Comparison of ENCODE assay signal across 1 cellular context in the genomic region with DNA sequence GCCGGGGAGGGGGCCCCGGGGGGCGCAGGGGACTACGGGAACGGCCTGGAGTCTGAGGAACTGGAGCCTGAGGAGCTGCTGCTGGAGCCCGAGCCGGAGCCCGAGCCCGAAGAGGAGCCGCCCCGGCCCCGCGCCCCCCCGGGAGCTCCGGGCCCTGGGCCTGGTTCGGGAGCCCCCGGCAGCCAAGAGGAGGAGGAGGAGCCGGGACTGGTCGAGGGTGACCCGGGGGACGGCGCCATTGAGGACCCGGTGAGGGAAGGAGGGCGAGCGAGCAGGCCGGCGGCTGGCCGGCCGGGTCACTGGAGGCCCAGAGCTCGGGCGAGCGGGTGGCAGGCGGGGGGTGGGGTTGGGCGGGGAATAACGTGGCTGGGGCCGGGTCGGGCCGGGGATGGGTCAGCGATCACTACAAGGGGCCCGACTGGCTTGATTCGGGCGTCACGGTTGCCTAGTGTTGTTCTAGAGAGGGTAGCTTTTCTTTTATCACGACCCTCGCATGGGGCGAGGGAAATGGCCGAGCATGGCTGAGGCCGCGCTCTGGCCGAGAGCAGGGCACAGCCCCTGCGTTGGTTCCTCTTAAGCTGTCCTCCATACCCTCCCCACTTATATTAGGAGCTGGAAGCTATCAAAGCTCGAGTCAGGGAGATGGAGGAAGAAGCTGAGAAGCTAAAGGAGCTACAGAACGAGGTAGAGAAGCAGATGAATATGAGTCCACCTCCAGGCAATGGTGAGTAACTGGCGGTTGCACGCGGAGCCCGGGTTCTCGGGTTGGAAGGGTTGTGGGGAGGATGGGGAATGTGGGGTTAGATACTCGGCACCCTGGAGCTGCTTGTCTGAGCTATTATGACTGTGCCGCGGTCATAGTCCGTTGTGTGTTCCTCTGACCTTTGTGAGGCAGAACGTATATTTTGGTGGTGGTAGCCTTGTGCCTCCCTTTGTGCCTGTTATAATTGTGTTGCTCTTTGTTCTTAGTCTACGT.
TF ChIP-seq lines count a peak whose summit lies in the region.

No MANE protein-coding gene starts in this region.

TF ChIP-seq in HepG2, 621 proteins besides CTCF, POLR2A, EP300 and RAD21 (continued from another document and continues in another):
- TF ChIP-seq, protein P1, sequence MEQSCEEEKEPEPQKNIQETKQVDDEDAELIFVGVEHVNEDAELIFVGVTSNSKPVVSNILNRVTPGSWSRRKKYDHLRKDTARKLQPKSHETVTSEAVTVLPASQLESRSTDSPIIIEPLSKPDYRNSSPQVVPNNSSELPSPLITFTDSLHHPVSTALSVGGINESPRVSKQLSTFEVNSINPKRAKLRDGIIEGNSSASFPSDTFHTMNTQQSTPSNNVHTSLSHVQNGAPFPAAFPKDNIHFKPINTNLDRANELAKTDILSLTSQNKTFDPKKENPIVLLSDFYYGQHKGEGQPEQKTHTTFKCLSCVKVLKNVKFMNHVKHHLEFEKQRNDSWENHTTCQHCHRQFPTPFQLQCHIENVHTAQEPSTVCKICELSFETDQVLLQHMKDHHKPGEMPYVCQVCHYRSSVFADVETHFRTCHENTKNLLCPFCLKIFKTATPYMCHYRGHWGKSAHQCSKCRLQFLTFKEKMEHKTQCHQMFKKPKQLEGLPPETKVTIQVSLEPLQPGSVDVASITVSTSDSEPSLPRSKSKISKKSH (CRISPR knock-in tag; IDR thresholded peaks at IDR 0.05; ENCODE audit: borderline replicate concordance) = no peak; the same call in 1 of the 2 replicates
- TF ChIP-seq MEF2D (CRISPR knock-in tag; IDR thresholded peaks at IDR 0.05) = peak; percentile 90; the same call in 1 of the 2 replicates
- TF ChIP-seq DMAP1 (CRISPR knock-in tag; IDR thresholded peaks at IDR 0.05) = peak; percentile 2; the same call in 1 of the 2 replicates
- no peak for TF ChIP-seq HNRNPLL (IDR thresholded peaks at IDR 0.05; ENCODE audit: low read depth, low read length, poor library complexity, severe bottlenecking)
- TF ChIP-seq, protein P2, sequence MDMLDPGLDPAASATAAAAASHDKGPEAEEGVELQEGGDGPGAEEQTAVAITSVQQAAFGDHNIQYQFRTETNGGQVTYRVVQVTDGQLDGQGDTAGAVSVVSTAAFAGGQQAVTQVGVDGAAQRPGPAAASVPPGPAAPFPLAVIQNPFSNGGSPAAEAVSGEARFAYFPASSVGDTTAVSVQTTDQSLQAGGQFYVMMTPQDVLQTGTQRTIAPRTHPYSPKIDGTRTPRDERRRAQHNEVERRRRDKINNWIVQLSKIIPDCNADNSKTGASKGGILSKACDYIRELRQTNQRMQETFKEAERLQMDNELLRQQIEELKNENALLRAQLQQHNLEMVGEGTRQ (IDR thresholded peaks at IDR 0.05; ENCODE audit: low read depth, low read length) = no peak
- TF ChIP-seq, protein P2 (CRISPR knock-in tag; IDR thresholded peaks at IDR 0.05; ENCODE audit: borderline replicate concordance) = no peak
- 0 out of 2 replicates have a peak, but pooled peaks have one; percentile 17 for TF ChIP-seq TARDBP (CRISPR knock-in tag; IDR thresholded peaks at IDR 0.05)
- 0 out of 2 replicates have a peak, but pooled peaks have one; percentile 23 for TF ChIP-seq ZNF75D (CRISPR knock-in tag; IDR thresholded peaks at IDR 0.05; ENCODE audit: borderline replicate concordance)
- no peak for TF ChIP-seq SP4 (CRISPR knock-in tag; IDR thresholded peaks at IDR 0.05)
- peak; percentile 36; the same call in 1 of the 2 replicates for TF ChIP-seq GFI1 (CRISPR knock-in tag; IDR thresholded peaks at IDR 0.05; ENCODE audit: borderline replicate concordance)
- TF ChIP-seq ZNF503 (CRISPR knock-in tag; IDR thresholded peaks at IDR 0.05) = peak; percentile 69; the same call in 1 of the 2 replicates
- no peak for TF ChIP-seq ZNF205 (CRISPR knock-in tag; IDR thresholded peaks at IDR 0.05)
- peak; percentile 85 for TF ChIP-seq NFKB2 (CRISPR knock-in tag; IDR thresholded peaks at IDR 0.05; ENCODE audit: borderline replicate concordance)
- peak; percentile 36; the same call in 1 of the 2 replicates for TF ChIP-seq ZNF256 (CRISPR knock-in tag; conservative IDR thresholded peaks at IDR 0.05)
- peak; percentile 80 for TF ChIP-seq TAF1 (CRISPR knock-in tag; IDR thresholded peaks at IDR 0.05)
- TF ChIP-seq ZNF160 (CRISPR knock-in tag; IDR thresholded peaks at IDR 0.05) = 0 out of 2 replicates have a peak, but pooled peaks have one; percentile 33
- no peak for TF ChIP-seq CENPBD1 (CRISPR knock-in tag; IDR thresholded peaks at IDR 0.05; ENCODE audit: borderline replicate concordance, low read depth)
- TF ChIP-seq ZNF317 (CRISPR knock-in tag; IDR thresholded peaks at IDR 0.05) = no peak; the same call in 1 of the 2 replicates
- TF ChIP-seq, protein P3, sequence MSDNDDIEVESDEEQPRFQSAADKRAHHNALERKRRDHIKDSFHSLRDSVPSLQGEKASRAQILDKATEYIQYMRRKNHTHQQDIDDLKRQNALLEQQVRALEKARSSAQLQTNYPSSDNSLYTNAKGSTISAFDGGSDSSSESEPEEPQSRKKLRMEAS (IDR thresholded peaks at IDR 0.05) = no peak
- 0 out of 2 replicates have a peak, but pooled peaks have one; percentile 33 for TF ChIP-seq KDM3A (CRISPR knock-in tag; IDR thresholded peaks at IDR 0.05; ENCODE audit: low read depth)
- TF ChIP-seq, protein P4, sequence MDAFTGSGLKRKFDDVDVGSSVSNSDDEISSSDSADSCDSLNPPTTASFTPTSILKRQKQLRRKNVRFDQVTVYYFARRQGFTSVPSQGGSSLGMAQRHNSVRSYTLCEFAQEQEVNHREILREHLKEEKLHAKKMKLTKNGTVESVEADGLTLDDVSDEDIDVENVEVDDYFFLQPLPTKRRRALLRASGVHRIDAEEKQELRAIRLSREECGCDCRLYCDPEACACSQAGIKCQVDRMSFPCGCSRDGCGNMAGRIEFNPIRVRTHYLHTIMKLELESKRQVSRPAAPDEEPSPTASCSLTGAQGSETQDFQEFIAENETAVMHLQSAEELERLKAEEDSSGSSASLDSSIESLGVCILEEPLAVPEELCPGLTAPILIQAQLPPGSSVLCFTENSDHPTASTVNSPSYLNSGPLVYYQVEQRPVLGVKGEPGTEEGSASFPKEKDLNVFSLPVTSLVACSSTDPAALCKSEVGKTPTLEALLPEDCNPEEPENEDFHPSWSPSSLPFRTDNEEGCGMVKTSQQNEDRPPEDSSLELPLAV (CRISPR knock-in tag; conservative IDR thresholded peaks at IDR 0.05; ENCODE audit: low read depth) = no peak; the same call in 1 of the 2 replicates
- TF ChIP-seq SMYD3 (CRISPR knock-in tag; IDR thresholded peaks at IDR 0.05) = no peak; the same call in 1 of the 2 replicates
- TF ChIP-seq FOXJ3 (CRISPR knock-in tag; IDR thresholded peaks at IDR 0.05; ENCODE audit: borderline replicate concordance) = peak; percentile 61
- TF ChIP-seq, protein P5, sequence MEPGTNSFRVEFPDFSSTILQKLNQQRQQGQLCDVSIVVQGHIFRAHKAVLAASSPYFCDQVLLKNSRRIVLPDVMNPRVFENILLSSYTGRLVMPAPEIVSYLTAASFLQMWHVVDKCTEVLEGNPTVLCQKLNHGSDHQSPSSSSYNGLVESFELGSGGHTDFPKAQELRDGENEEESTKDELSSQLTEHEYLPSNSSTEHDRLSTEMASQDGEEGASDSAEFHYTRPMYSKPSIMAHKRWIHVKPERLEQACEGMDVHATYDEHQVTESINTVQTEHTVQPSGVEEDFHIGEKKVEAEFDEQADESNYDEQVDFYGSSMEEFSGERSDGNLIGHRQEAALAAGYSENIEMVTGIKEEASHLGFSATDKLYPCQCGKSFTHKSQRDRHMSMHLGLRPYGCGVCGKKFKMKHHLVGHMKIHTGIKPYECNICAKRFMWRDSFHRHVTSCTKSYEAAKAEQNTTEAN (CRISPR knock-in tag; conservative IDR thresholded peaks at IDR 0.05) = no peak; the same call in 1 of the 2 replicates
- TF ChIP-seq MAFF (IDR thresholded peaks at IDR 0.05; ENCODE audit: low read depth, low read length) = no peak
- TF ChIP-seq MYC (CRISPR knock-in tag; IDR thresholded peaks at IDR 0.05; ENCODE audit: borderline replicate concordance) = peak; percentile 67; the same call in 1 of the 2 replicates
- no peak for TF ChIP-seq ZNF724P (CRISPR knock-in tag; IDR thresholded peaks at IDR 0.05; ENCODE audit: borderline replicate concordance)
- TF ChIP-seq IRX3 (CRISPR knock-in tag; IDR thresholded peaks at IDR 0.05; ENCODE audit: borderline replicate concordance, low read depth) = 0 out of 2 replicates have a peak, but pooled peaks have one; percentile 55
- TF ChIP-seq TBL1XR1 (IDR thresholded peaks at IDR 0.05; ENCODE audit: borderline replicate concordance, low read length, partially characterized antibody) = no peak
- TF ChIP-seq SRSF1 (optimal IDR thresholded peaks at IDR 0.05; ENCODE audit: low read depth, low read length) = no peak
- no peak for TF ChIP-seq NFE2 (CRISPR knock-in tag; IDR thresholded peaks at IDR 0.05)
- TF ChIP-seq NR1H2 (CRISPR knock-in tag; IDR thresholded peaks at IDR 0.05; ENCODE audit: borderline replicate concordance, low read depth) = no peak; the same call in 1 of the 2 replicates
- 0 out of 2 replicates have a peak, but pooled peaks have one; percentile 58 for TF ChIP-seq ZNF572 (CRISPR knock-in tag; IDR thresholded peaks at IDR 0.05)
- peak; percentile 69; the same call in 1 of the 2 replicates for TF ChIP-seq ZNF563 (CRISPR knock-in tag; IDR thresholded peaks at IDR 0.05)
- peak; percentile 5; the same call in 1 of the 2 replicates for TF ChIP-seq MAZ (IDR thresholded peaks at IDR 0.05; ENCODE audit: borderline replicate concordance, low read depth, low read length)
- no peak for TF ChIP-seq MAZ (CRISPR knock-in tag; IDR thresholded peaks at IDR 0.05; ENCODE audit: low read depth)
- peak; percentile 86; the same call in 1 of the 2 replicates for TF ChIP-seq PAF1 (CRISPR knock-in tag; IDR thresholded peaks at IDR 0.05)
- no peak; the same call in 1 of the 2 replicates for TF ChIP-seq REL (CRISPR knock-in tag; conservative IDR thresholded peaks at IDR 0.05)
- no peak; the same call in 1 of the 2 replicates for TF ChIP-seq MEIS1 (CRISPR knock-in tag; IDR thresholded peaks at IDR 0.05; ENCODE audit: borderline replicate concordance)
- TF ChIP-seq TAF15 (IDR thresholded peaks at IDR 0.05; ENCODE audit: low read depth, low read length, poor library complexity, severe bottlenecking) = peak; percentile 89
- no peak for TF ChIP-seq KAT2B (IDR thresholded peaks at IDR 0.05; ENCODE audit: borderline replicate concordance, low read depth, low read length)
- 0 out of 2 replicates have a peak, but pooled peaks have one; percentile 10 for TF ChIP-seq ZBTB33 (CRISPR knock-in tag; IDR thresholded peaks at IDR 0.05)
- TF ChIP-seq ZNF567 (CRISPR knock-in tag; IDR thresholded peaks at IDR 0.05; ENCODE audit: borderline replicate concordance) = no peak; the same call in 1 of the 2 replicates
- TF ChIP-seq ZNF34 (CRISPR knock-in tag; IDR thresholded peaks at IDR 0.05; ENCODE audit: borderline replicate concordance) = no peak; the same call in none of the 2 replicates
- TF ChIP-seq ZNF552 (CRISPR knock-in tag; IDR thresholded peaks at IDR 0.05; ENCODE audit: borderline replicate concordance) = 0 out of 2 replicates have a peak, but pooled peaks have one; percentile 57
- TF ChIP-seq ZNF121 (CRISPR knock-in tag; IDR thresholded peaks at IDR 0.05) = peak; percentile 15; the same call in 1 of the 2 replicates
- no peak for TF ChIP-seq SCMH1 (CRISPR knock-in tag; IDR thresholded peaks at IDR 0.05; ENCODE audit: borderline replicate concordance)
- TF ChIP-seq, protein P6, sequence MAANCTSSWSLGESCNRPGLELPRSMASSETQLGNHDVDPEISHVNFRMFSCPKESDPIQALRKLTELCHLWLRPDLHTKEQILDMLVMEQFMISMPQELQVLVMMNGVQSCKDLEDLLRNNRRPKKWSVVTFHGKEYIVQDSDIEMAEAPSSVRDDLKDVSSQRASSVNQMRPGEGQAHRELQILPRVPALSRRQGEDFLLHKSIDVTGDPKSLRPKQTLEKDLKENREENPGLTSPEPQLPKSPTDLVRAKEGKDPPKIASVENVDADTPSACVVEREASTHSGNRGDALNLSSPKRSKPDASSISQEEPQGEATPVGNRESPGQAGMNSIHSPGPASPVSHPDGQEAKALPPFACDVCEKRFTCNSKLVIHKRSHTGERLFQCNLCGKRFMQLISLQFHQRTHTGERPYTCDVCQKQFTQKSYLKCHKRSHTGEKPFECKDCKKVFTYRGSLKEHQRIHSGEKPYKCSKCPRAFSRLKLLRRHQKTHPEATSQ (CRISPR knock-in tag; IDR thresholded peaks at IDR 0.05; ENCODE audit: borderline replicate concordance) = no peak; the same call in 1 of the 2 replicates
